ENCODE assay signal across 25 cellular contexts in genomic region chr2:238467062-238467461, GRCh38.
"Had no signal": no experiment of that assay in that cellular context is flagged by ENCODE, and none has a peak within 500 bp of the region (broad histone marks: within the 10 kb centered on the region; RNA-seq: fewer than 3 reads in every experiment).

No MANE protein-coding gene starts in this region.

- DNase-seq: heart left ventricle; islet precursor cell; left ventricle myocardium inferior; naive thymus-derived CD8-positive, alpha-beta T cell; psoas muscle; sigmoid colon; small intestine; stimulated activated CD4-positive, alpha-beta T cell treated with anti-CD3 and anti-CD28 coated beads, Interleukin-1b, Interleukin-23, amount 100 ng/mL, for 48 hours; stimulated activated CD4-positive, alpha-beta T cell treated with anti-CD3 and anti-CD28 coated beads, Interleukin-2, amount 100 ng/mL, for 48 hours; stimulated activated CD4-positive, alpha-beta T cell treated with anti-CD3 and anti-CD28 coated beads, Interleukin-4, amount 100 ng/mL, for 4 hours; stimulated activated CD8-positive, alpha-beta memory T cell treated with anti-CD3 and anti-CD28 coated beads, Interleukin-4, amount 100 ng/mL, for 48 hours; stimulated activated naive CD4-positive, alpha-beta T cell treated with Interleukin-2 at 50 U/mL for 16 hours; stimulated activated naive CD8-positive, alpha-beta T cell treated with anti-CD3 and anti-CD28 coated beads, Interleukin-15, amount 100 ng/mL, for 72 hours; substantia nigra; thyroid gland; transverse colon; upper lobe of left lung had no signal

- H3K79me2 ChIP-seq: hepatocyte, parathyroid adenoma had no signal

- H3K27me3 Mint-ChIP-seq: stimulated activated memory B cell treated with anti-CD40 and anti-IgM and Interleukin-4, amounts not matched to agents 10 μg/mL and 1 μg/mL and 100 μg/mL, for 72 hours; stimulated activated naive CD8-positive, alpha-beta T cell treated with anti-CD3 and anti-CD28 coated beads, Interleukin-15, amount 100 ng/mL, for 72 hours had no signal

- H3K4me1 ChIP-seq: heart left ventricle, left ventricle myocardium inferior, parathyroid adenoma, psoas muscle, sigmoid colon, thyroid gland, transverse colon, upper lobe of left lung, vagina had no signal

- H3K27me3 ChIP-seq: heart left ventricle, hepatocyte, sigmoid colon, thyroid gland, transverse colon, upper lobe of left lung, vagina had no signal

- H3K9me3 ChIP-seq: sigmoid colon, thyroid gland, upper lobe of left lung, vagina had no signal

- H3K4me3 ChIP-seq: heart left ventricle, hepatocyte, left ventricle myocardium inferior, lung, psoas muscle, sigmoid colon, thyroid gland, transverse colon, upper lobe of left lung, vagina had no signal

- H3K9ac ChIP-seq: parathyroid adenoma had no signal

- H3K4me3 Mint-ChIP-seq: naive thymus-derived CD8-positive, alpha-beta T cell; nephron; neural crest cell; stimulated activated memory B cell treated with anti-CD40 and anti-IgM and Interleukin-4, amounts not matched to agents 10 μg/mL and 1 μg/mL and 100 μg/mL, for 72 hours; stimulated activated naive CD8-positive, alpha-beta T cell treated with anti-CD3 and anti-CD28 coated beads, Interleukin-15, amount 100 ng/mL, for 72 hours had no signal

- H2AFZ ChIP-seq: hepatocyte, parathyroid adenoma had no signal

- H3K36me3 ChIP-seq: heart left ventricle, left ventricle myocardium inferior, neutrophil, sigmoid colon, thyroid gland, transverse colon, upper lobe of left lung, vagina had no signal

- ATAC-seq: heart left ventricle; naive thymus-derived CD8-positive, alpha-beta T cell; psoas muscle; stimulated activated memory B cell treated with anti-CD40 and anti-IgM and Interleukin-4, amounts not matched to agents 10 μg/mL and 1 μg/mL and 100 μg/mL, for 72 hours; stimulated activated naive CD8-positive, alpha-beta T cell treated with anti-CD3 and anti-CD28 coated beads, Interleukin-15, amount 100 ng/mL, for 72 hours had no signal

- H3K4me2 ChIP-seq: hepatocyte had no signal

- H3K27ac Mint-ChIP-seq: nephron; stimulated activated memory B cell treated with anti-CD40 and anti-IgM and Interleukin-4, amounts not matched to agents 10 μg/mL and 1 μg/mL and 100 μg/mL, for 72 hours; stimulated activated naive CD8-positive, alpha-beta T cell treated with anti-CD3 and anti-CD28 coated beads, Interleukin-15, amount 100 ng/mL, for 72 hours had no signal

- H3K27ac ChIP-seq: heart left ventricle, hepatocyte, left ventricle myocardium inferior, neutrophil, parathyroid adenoma, psoas muscle, sigmoid colon, thyroid gland, transverse colon, upper lobe of left lung, vagina had no signal
